ENCODE assay signal across 8 cellular contexts in the genomic region with DNA sequence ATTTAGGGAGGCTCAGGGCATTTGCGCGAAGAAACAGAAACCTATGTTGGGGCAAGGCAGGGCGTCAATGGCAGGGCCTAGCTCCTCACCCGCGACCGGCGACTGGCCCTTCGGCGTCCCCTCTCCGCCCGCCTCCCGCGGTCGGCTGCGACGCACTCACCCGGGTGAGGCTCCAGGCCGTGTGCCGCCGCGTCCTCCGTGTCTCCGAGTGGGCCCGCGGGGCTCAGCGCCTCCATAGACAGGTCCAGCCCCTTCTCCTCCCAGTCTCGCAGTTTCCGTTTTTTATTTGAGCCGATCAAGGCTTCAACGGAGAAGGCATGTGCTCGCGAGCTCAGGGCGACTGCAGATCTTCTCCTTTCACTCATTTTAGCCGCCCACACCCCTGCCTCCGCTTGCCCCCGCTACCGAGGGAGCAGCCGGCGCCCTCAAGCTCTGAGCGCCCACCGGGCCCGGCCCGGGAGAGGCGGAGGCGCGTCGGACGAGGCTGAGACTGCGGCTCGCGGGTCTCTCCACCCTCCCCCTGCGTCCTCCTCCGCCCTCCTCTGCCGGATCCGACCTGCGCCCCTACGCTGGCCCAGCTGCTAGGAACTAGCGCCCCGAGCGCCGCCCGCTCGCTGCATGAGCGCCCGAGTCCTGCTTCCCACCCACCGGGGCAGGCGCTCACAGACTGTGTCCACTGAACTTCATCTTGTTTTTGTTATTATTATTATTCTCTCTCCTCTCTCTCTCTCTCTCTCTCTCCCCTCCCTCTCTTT. TPM values are rescaled to one million over a fixed set of nuclear protein-coding genes. Genes with fewer than 3 reads are reported as not detected.
A peak's percentile ranks its signal among the peaks of the same experiment; 100 is the strongest.
DNase-seq lines count a peak whose midpoint lies in the region; ATAC-seq and TF ChIP-seq lines count a peak whose summit lies in the region.

No MANE protein-coding gene starts in this region.

- H3K36me3 ChIP-seq in SK-N-MC (ENCODE audit: insufficient read depth, low read length) (no peaks in the 10 kb centered on the region), left ventricle myocardium inferior (no peaks in the 10 kb centered on the region), smooth muscle cell (ENCODE audit: low read depth) (no peaks in the 10 kb centered on the region)

- no peaks in the 10 kb centered on the region for H4K20me1 ChIP-seq in smooth muscle cell (ENCODE audit: low read depth)

- no peaks in the 10 kb centered on the region for H3K9me3 ChIP-seq in SK-N-MC (ENCODE audit: low read depth, low read length)
- no peaks in the 10 kb centered on the region for H3K9me3 ChIP-seq in left ventricle myocardium inferior (replicated peaks)
- H3K9me3 ChIP-seq in smooth muscle cell (replicated peaks; ENCODE audit: low read depth) = no peaks in the 10 kb centered on the region

- H3K9ac ChIP-seq in SK-N-MC (ENCODE audit: insufficient read length) (no peak overlapping the region), smooth muscle cell (ENCODE audit: low read depth) (no peak overlapping the region)

- H3K79me2 ChIP-seq in smooth muscle cell (ENCODE audit: low read depth) = peaks cover 8% of the 10 kb centered on the region

- no peak overlapping the region for H3K27ac ChIP-seq in SK-N-MC
- peak overlapping the region; percentile 47 for H3K27ac ChIP-seq in left ventricle myocardium inferior (replicated peaks)
- peak overlapping the region; percentile 17 for H3K27ac ChIP-seq in smooth muscle cell (ENCODE audit: low read depth)

- 2% methylated on average over 54 of the region's 67 CpGs for WGBS in smooth muscle cell (ENCODE audit: low lambda C conversion rate)

- ATAC-seq in HG03565 (IDR thresholded peaks at IDR 0.05; ENCODE audit: unreplicated experiment) (no peak), HG03039 (IDR thresholded peaks at IDR 0.05; ENCODE audit: unreplicated experiment) (no peak)

- peak overlapping the region; percentile 71 for H2AFZ ChIP-seq in smooth muscle cell (ENCODE audit: low read depth)

- peaks cover 46% of the 10 kb centered on the region for H3K4me1 ChIP-seq in left ventricle myocardium inferior
- peaks cover 6% of the 10 kb centered on the region for H3K4me1 ChIP-seq in smooth muscle cell (ENCODE audit: low read depth)

- H3K4me3 ChIP-seq in SK-N-MC (peak overlapping the region; percentile 79), left ventricle myocardium inferior (peak overlapping the region; percentile 65), smooth muscle cell (peak overlapping the region; percentile 55)

- TF ChIP-seq CTCF in left ventricle myocardium inferior (IDR thresholded peaks at IDR 0.05; ENCODE audit: borderline replicate concordance) (no peak), smooth muscle cell (IDR thresholded peaks at IDR 0.05; ENCODE audit: borderline replicate concordance, insufficient read depth, poor library complexity, severe bottlenecking) (no peak)

- H3K27me3 ChIP-seq in left ventricle myocardium inferior (ENCODE audit: low read depth) = peaks cover 100% of the 10 kb centered on the region
- H3K27me3 ChIP-seq in smooth muscle cell (ENCODE audit: low read depth) = peaks cover 100% of the 10 kb centered on the region

- intact Hi-C loops in left ventricle myocardium inferior (cut with micrococcal nuclease) = no loop called here

- peak overlapping the region; percentile 83 for H3K4me2 ChIP-seq in smooth muscle cell

- DNase-seq in NCI-H1092 treated with DMSO at 0.1 percent for 48 hours (lab: John Stamatoyannopoulos, UW) (peak; percentile 15), NCI-H1092 (lab: John Stamatoyannopoulos, UW) (no peak), SK-N-MC (ENCODE audit: low read depth, low spot score) (no peak), left ventricle myocardium inferior (no peak), smooth muscle cell (lab: John Stamatoyannopoulos, UW; ENCODE audit: unreplicated experiment) (no peak)
- no peak for DNase-seq in activated CD4-positive, alpha-beta T cell treated with anti-CD3 and anti-CD28 coated beads, Interleukin-2, amount 50 U/mL, for 48 hours

- H3F3A ChIP-seq in smooth muscle cell (ENCODE audit: low read depth) = no peaks in the 10 kb centered on the region

RNA-seq across cellular contexts. Expression of a gene that starts 0.5 kb away (rescaled TPM):
- total RNA-seq in left ventricle myocardium inferior (0.63 TPM), smooth muscle cell (3.5 and 7.4 TPM in 2 replicates)
- polyA plus RNA-seq in smooth muscle cell = 2.1 and 2.7 TPM in 2 replicates
